9 cellular contexts compared by ENCODE assay signal in genomic region chr2:164388511-164388910, GRCh38.
DNase-seq lines count a peak whose midpoint lies in the region; ATAC-seq and TF ChIP-seq lines count a peak whose summit lies in the region.
"Had no signal": no experiment of that assay in that cellular context is flagged by ENCODE, and none has a peak within 500 bp of the region (broad histone marks: within the 10 kb centered on the region; RNA-seq: fewer than 3 reads in every experiment).

No MANE protein-coding gene starts in this region.

- peak overlapping the region; percentile 81 for H2AFZ ChIP-seq in neuronal stem cell (ENCODE audit: low read length)

- no peak overlapping the region for H2BK120ac ChIP-seq in neuronal stem cell (ENCODE audit: low read depth, low read length)

- H3K36me3 Mint-ChIP-seq in naive thymus-derived CD4-positive, alpha-beta T cell: no peaks in the 10 kb centered on the region
- no peaks in the 10 kb centered on the region for H3K36me3 Mint-ChIP-seq in activated naive CD8-positive, alpha-beta T cell treated with anti-CD3 and anti-CD28 coated beads for 36 hours

- H2BK12ac ChIP-seq in neuronal stem cell (ENCODE audit: low read length): no peak overlapping the region

- H3K9me3 Mint-ChIP-seq in naive thymus-derived CD4-positive, alpha-beta T cell: peaks cover 0 to 17% (median 0%) of the 10 kb centered on the region in 11 donors
- H3K9me3 Mint-ChIP-seq in activated naive CD8-positive, alpha-beta T cell treated with anti-CD3 and anti-CD28 coated beads for 36 hours: peaks cover 2% of the 10 kb centered on the region

- no peaks in the 10 kb centered on the region for H3K4me1 Mint-ChIP-seq in naive thymus-derived CD4-positive, alpha-beta T cell
- no peaks in the 10 kb centered on the region for H3K4me1 Mint-ChIP-seq in activated naive CD8-positive, alpha-beta T cell treated with anti-CD3 and anti-CD28 coated beads for 36 hours

- H2BK5ac ChIP-seq in neuronal stem cell (ENCODE audit: low read length): no peak overlapping the region

- H3K9me3 ChIP-seq in neuronal stem cell (replicated peaks in 1 of 2; ENCODE audit: control insufficient read depth in 2 of 2, insufficient read depth in 1 of 2, low read depth in 1 of 2, low read length in 2 of 2): no peaks in the 10 kb centered on the region
- no peaks in the 10 kb centered on the region for H3K9me3 ChIP-seq in naive thymus-derived CD4-positive, alpha-beta T cell (ENCODE audit: control insufficient read depth in 2 of 3, low read length in 3 of 3)

- H3K23ac ChIP-seq in neuronal stem cell (ENCODE audit: low read depth, low read length, poor library complexity): no peak overlapping the region

- intact Hi-C loops in naive thymus-derived CD4-positive, alpha-beta T cell (cut with micrococcal nuclease): no loop called here

- no CpG with 5 or more reads among the region's 2 CpGs for WGBS in neuronal stem cell (ENCODE audit: extremely low coverage in 2 of 2, insufficient read length in 2 of 2, insufficient replicate concordance in 1 of 2), 2 donors

- no peak overlapping the region for H2BK15ac ChIP-seq in neuronal stem cell (ENCODE audit: low read length)

- peak overlapping the region; percentile 91 for H3K27ac ChIP-seq in neuronal stem cell (replicated peaks; ENCODE audit: low read length)
- no peak overlapping the region for H3K27ac ChIP-seq in naive thymus-derived CD4-positive, alpha-beta T cell (ENCODE audit: low read depth, low read length)

- peaks cover 11 to 18% of the 10 kb centered on the region in 2 donors for H3K4me1 ChIP-seq in neuronal stem cell (ENCODE audit: control insufficient read depth in 2 of 2, insufficient read depth in 1 of 2, low read depth in 1 of 2, low read length in 2 of 2)
- no peaks in the 10 kb centered on the region for H3K4me1 ChIP-seq in naive thymus-derived CD4-positive, alpha-beta T cell (ENCODE audit: control insufficient read depth in 2 of 2, insufficient read depth in 2 of 2, low read length in 2 of 2)

- no peak overlapping the region for H3K4me2 ChIP-seq in neuronal stem cell (ENCODE audit: insufficient read depth, low read length, poor library complexity, severe bottlenecking)

- H3K36me3 ChIP-seq in neuronal stem cell (replicated peaks in 1 of 2; ENCODE audit: control insufficient read depth in 2 of 2, insufficient read depth in 2 of 2, low read length in 2 of 2): no peaks in the 10 kb centered on the region
- no peaks in the 10 kb centered on the region for H3K36me3 ChIP-seq in naive thymus-derived CD4-positive, alpha-beta T cell (ENCODE audit: control insufficient read depth in 2 of 3, insufficient read depth in 3 of 3, low read length in 3 of 3)

- H3K79me1 ChIP-seq in neuronal stem cell (ENCODE audit: low read depth, low read length): no peaks in the 10 kb centered on the region

- TF ChIP-seq CTCF in GM10266 (IDR thresholded peaks at IDR 0.05; ENCODE audit: control insufficient read depth, insufficient read depth, low read depth, missing control alignments): no peak

- H3K4me3 ChIP-seq in neuronal stem cell (ENCODE audit: low read length in 2 of 2): no peak overlapping the region
- H3K4me3 ChIP-seq in naive thymus-derived CD4-positive, alpha-beta T cell (ENCODE audit: low read length): no peak overlapping the region

- H3K27ac Mint-ChIP-seq in naive thymus-derived CD4-positive, alpha-beta T cell: no peak overlapping the region
- H3K27ac Mint-ChIP-seq in activated naive CD8-positive, alpha-beta T cell treated with anti-CD3 and anti-CD28 coated beads for 36 hours: no peak overlapping the region

- H3K9ac ChIP-seq in neuronal stem cell (ENCODE audit: low read depth, low read length, poor library complexity): no peak overlapping the region

- POLR2A ChIA-PET in naive thymus-derived CD4-positive, alpha-beta T cell (lab: Charles Lee): no interaction called here

- no peak overlapping the region for H3K4me3 Mint-ChIP-seq in naive thymus-derived CD4-positive, alpha-beta T cell
- no peak overlapping the region for H3K4me3 Mint-ChIP-seq in activated naive CD8-positive, alpha-beta T cell treated with anti-CD3 and anti-CD28 coated beads for 36 hours

- H3K27me3 Mint-ChIP-seq in naive thymus-derived CD4-positive, alpha-beta T cell: no peaks in the 10 kb centered on the region
- no peaks in the 10 kb centered on the region for H3K27me3 Mint-ChIP-seq in activated naive CD8-positive, alpha-beta T cell treated with anti-CD3 and anti-CD28 coated beads for 36 hours

- no peak overlapping the region for H2AK5ac ChIP-seq in neuronal stem cell (ENCODE audit: low read depth, low read length)

- CTCF ChIA-PET in naive thymus-derived CD4-positive, alpha-beta T cell (lab: Charles Lee): no interaction called here

- H4K8ac ChIP-seq in neuronal stem cell (ENCODE audit: low read depth, low read length): no peak overlapping the region

- H3K4ac ChIP-seq in neuronal stem cell (ENCODE audit: low read length): no peak overlapping the region

- peak; percentile 51 for ATAC-seq in GM18868 (IDR thresholded peaks at IDR 0.05; ENCODE audit: unreplicated experiment)
- ATAC-seq in HG03095 (IDR thresholded peaks at IDR 0.05; ENCODE audit: unreplicated experiment): peak; percentile 92
- no peak for ATAC-seq in naive thymus-derived CD4-positive, alpha-beta T cell

- H4K91ac ChIP-seq in neuronal stem cell (ENCODE audit: low read depth, low read length, poor library complexity): no peak overlapping the region

- no peaks in the 10 kb centered on the region for H3K27me3 ChIP-seq in neuronal stem cell (ENCODE audit: control insufficient read depth in 3 of 3, insufficient read depth in 3 of 3, low read depth in 1 of 3, low read length in 3 of 3)
- no peaks in the 10 kb centered on the region for H3K27me3 ChIP-seq in naive thymus-derived CD4-positive, alpha-beta T cell (ENCODE audit: control insufficient read depth in 2 of 2, insufficient read depth in 2 of 2, low read length in 2 of 2)

- no peak overlapping the region for H3K18ac ChIP-seq in neuronal stem cell (ENCODE audit: low read length)

- H3K14ac ChIP-seq in neuronal stem cell (ENCODE audit: low read length): no peak overlapping the region

- peak; percentile 4 for DNase-seq in UCSD-AML1 (lab: John Stamatoyannopoulos, UW; ENCODE audit: unreplicated experiment)
- peak; percentile 62 for DNase-seq in neuronal stem cell (ENCODE audit: low spot score)
- DNase-seq in GM10266 (ENCODE audit: extremely low spot score): no peak
- DNase-seq in naive thymus-derived CD4-positive, alpha-beta T cell: no peak
- DNase-seq in activated naive CD8-positive, alpha-beta T cell treated with anti-CD3 and anti-CD28 coated beads for 36 hours: no peak
- DNase-seq in globus pallidus (ENCODE audit: low spot score): no peak
- DNase-seq: left cardiac atrium had no signal

Comparison
In these comparisons a context has a peak if more than half of its experiments do, and no peak if none do; other contexts are left out.
1. DNase-seq: peak in UCSD-AML1 (single experiment) and neuronal stem cell (single experiment); none in GM10266 (single experiment), naive thymus-derived CD4-positive, alpha-beta T cell (0 of 9), activated naive CD8-positive, alpha-beta T cell treated with anti-CD3 and anti-CD28 coated beads for 36 hours (single experiment) and globus pallidus (single experiment).